In the genomic region with DNA sequence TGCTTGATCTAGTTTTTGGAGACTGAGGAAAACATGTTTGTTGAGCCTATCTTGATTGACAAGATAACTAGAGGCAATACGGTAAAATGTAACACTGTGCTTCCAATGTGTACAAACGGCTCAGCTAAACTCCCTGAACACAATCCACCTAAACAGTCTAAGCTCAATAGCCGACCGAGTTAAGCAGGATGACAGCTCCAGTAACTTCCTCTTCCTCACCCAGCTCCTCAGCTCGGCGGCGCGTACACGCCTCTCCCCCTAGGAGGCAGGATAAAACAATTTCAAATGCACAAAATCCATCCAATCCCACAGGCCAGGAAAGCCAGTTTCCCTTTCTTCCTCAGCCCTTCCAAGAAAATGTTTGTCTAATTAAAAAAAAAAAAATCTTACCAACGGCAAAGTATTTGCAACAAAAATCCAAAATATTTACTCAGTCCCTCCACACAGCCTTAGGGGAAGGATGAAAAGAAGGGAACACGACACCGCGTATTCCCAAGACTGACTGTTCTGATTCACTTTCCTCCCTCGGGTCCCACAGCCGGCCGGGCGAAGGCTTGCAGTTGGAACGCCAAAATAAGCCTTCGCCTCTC, we compare ENCODE assay signal across 8 cellular contexts. TPM values are rescaled to one million over a fixed set of nuclear protein-coding genes. Genes with fewer than 3 reads are reported as not detected.
DNase-seq lines count a peak whose midpoint lies in the region; ATAC-seq and TF ChIP-seq lines count a peak whose summit lies in the region.

No MANE protein-coding gene starts in this region.

- peaks cover 51 to 57% of the 10 kb centered on the region in 2 donors for H3K4me1 Mint-ChIP-seq in effector memory CD8-positive, alpha-beta T cell (ENCODE audit: low read depth in 2 of 2)
- peaks cover 57% of the 10 kb centered on the region for H3K4me1 Mint-ChIP-seq in stimulated activated memory B cell treated with anti-CD40 and anti-IgM and Interleukin-4, amounts not matched to agents 10 μg/mL and 1 μg/mL and 100 μg/mL, for 72 hours

- H3K36me3 ChIP-seq in lower lobe of right lung = no peaks in the 10 kb centered on the region

- H3K4me1 ChIP-seq in lower lobe of right lung = peaks cover 63% of the 10 kb centered on the region

- no peaks in the 10 kb centered on the region for H3K9me3 Mint-ChIP-seq in effector memory CD8-positive, alpha-beta T cell
- H3K9me3 Mint-ChIP-seq in stimulated activated memory B cell treated with anti-CD40 and anti-IgM and Interleukin-4, amounts not matched to agents 10 μg/mL and 1 μg/mL and 100 μg/mL, for 72 hours = no peaks in the 10 kb centered on the region

- ATAC-seq in GM18502 (IDR thresholded peaks at IDR 0.05; ENCODE audit: poor library complexity, unreplicated experiment) = peak; percentile 30
- ATAC-seq in effector memory CD8-positive, alpha-beta T cell (replicated peaks) = no peak
- ATAC-seq in lower lobe of right lung = peak; percentile 73
- peak; percentile 32 for ATAC-seq in stimulated activated memory B cell treated with anti-CD40 and anti-IgM and Interleukin-4, amounts not matched to agents 10 μg/mL and 1 μg/mL and 100 μg/mL, for 72 hours

- DNase-seq in ACHN = peak; percentile 83
- DNase-seq in HK-2 (ENCODE audit: unreplicated experiment) = peak; percentile 71
- peak; percentile 78 for DNase-seq in NCI-H748 (lab: John Stamatoyannopoulos, UW; ENCODE audit: unreplicated experiment)
- DNase-seq in activated CD4-positive, alpha-beta T cell treated with anti-CD3 and anti-CD28 coated beads, Interleukin-2, amount 50 U/mL, for 48 hours = peak; percentile 51 to 59
- DNase-seq in effector memory CD8-positive, alpha-beta T cell = peak; percentile 27 to 41 (median 35)
- DNase-seq in lower lobe of right lung = peak; percentile 85

- peak; percentile 60 for TF ChIP-seq CTCF in lower lobe of right lung (IDR thresholded peaks at IDR 0.05)

- H3K27me3 ChIP-seq in lower lobe of right lung (ENCODE audit: low read depth) = no peaks in the 10 kb centered on the region

- in situ Hi-C loops in ACHN (cut with HindIII; ENCODE audit: low pct_ligation_motif_present, low pct_unique_long_range_greater_than_20kb, low sequenced_read_pairs) = no loop called here

- H3K4me3 ChIP-seq in lower lobe of right lung = peak overlapping the region; percentile 91

- peaks cover 51% of the 10 kb centered on the region for H3K36me3 Mint-ChIP-seq in effector memory CD8-positive, alpha-beta T cell (ENCODE audit: insufficient read depth)
- peaks cover 6% of the 10 kb centered on the region for H3K36me3 Mint-ChIP-seq in stimulated activated memory B cell treated with anti-CD40 and anti-IgM and Interleukin-4, amounts not matched to agents 10 μg/mL and 1 μg/mL and 100 μg/mL, for 72 hours

- no peaks in the 10 kb centered on the region for H3K9me3 ChIP-seq in lower lobe of right lung

- intact Hi-C loops in lower lobe of right lung (cut with DNase I) = no loop called here

- peak overlapping the region; percentile 91 to 99 for H3K4me3 Mint-ChIP-seq in effector memory CD8-positive, alpha-beta T cell
- H3K4me3 Mint-ChIP-seq in stimulated activated memory B cell treated with anti-CD40 and anti-IgM and Interleukin-4, amounts not matched to agents 10 μg/mL and 1 μg/mL and 100 μg/mL, for 72 hours = peak overlapping the region; percentile 92

- peak overlapping the region; percentile 99 for H3K27ac ChIP-seq in lower lobe of right lung

- H3K27me3 Mint-ChIP-seq in effector memory CD8-positive, alpha-beta T cell = no peaks in the 10 kb centered on the region
- H3K27me3 Mint-ChIP-seq in stimulated activated memory B cell treated with anti-CD40 and anti-IgM and Interleukin-4, amounts not matched to agents 10 μg/mL and 1 μg/mL and 100 μg/mL, for 72 hours = no peaks in the 10 kb centered on the region

- H3K27ac Mint-ChIP-seq in effector memory CD8-positive, alpha-beta T cell = peak overlapping the region; percentile 97 to 99
- peak overlapping the region; percentile 93 for H3K27ac Mint-ChIP-seq in stimulated activated memory B cell treated with anti-CD40 and anti-IgM and Interleukin-4, amounts not matched to agents 10 μg/mL and 1 μg/mL and 100 μg/mL, for 72 hours

RNA-seq across cellular contexts. Expression of gene CNOT6L, which starts 1.0 kb away (rescaled TPM):
- total RNA-seq in lower lobe of right lung = 54.1 TPM

RNA-seq across cellular contexts. Expression of gene MRPL1, which starts 44.5 kb away (rescaled TPM):
- total RNA-seq in lower lobe of right lung = 25.8 TPM

Comparison
In these comparisons a context has a peak if more than half of its experiments do, and no peak if none do; other contexts are left out.
1. DNase-seq: peak in every context shown above with its lines; median percentile 85 in lower lobe of right lung; 83 in ACHN; 78 in NCI-H748; 71 in HK-2; 55 in activated CD4-positive, alpha-beta T cell treated with anti-CD3 and anti-CD28 coated beads, Interleukin-2, amount 50 U/mL, for 48 hours; 35 in effector memory CD8-positive, alpha-beta T cell.